ENCODE assay signal across 26 cellular contexts in genomic region chr6:95496769-95497426, GRCh38.
"Had no signal": no experiment of that assay in that cellular context is flagged by ENCODE, and none has a peak within 500 bp of the region (broad histone marks: within the 10 kb centered on the region; RNA-seq: fewer than 3 reads in every experiment).

No MANE protein-coding gene starts in this region.

- H3K9ac ChIP-seq: neural progenitor cell had no signal

- H3K27ac Mint-ChIP-seq: naive B cell; natural killer cell; nephron progenitor cell; neural progenitor cell; progenitor cell of endocrine pancreas; stimulated activated naive B cell treated with anti-CD40 and anti-IgM and Interleukin-4, amounts not matched to agents 10 μg/mL and 1 μg/mL and 100 μg/mL, for 72 hours; stimulated activated naive CD8-positive, alpha-beta T cell treated with anti-CD3 and anti-CD28 coated beads, Interleukin-15, Interleukin-2, amounts not matched to agents 100 ng/mL and 50 ng/mL, for 24 hours; type B pancreatic cell had no signal

- H3K36me3 ChIP-seq: left lung, lower lobe of right lung, neural progenitor cell, ovary, right atrium auricular region, tibial nerve, vagina had no signal

- H3K27ac ChIP-seq: left lung, lower lobe of right lung, neural progenitor cell, ovary, right atrium auricular region, skin epidermis, tibial nerve, vagina had no signal

- H3K4me1 Mint-ChIP-seq: naive B cell; natural killer cell; stimulated activated naive B cell treated with anti-CD40 and anti-IgM and Interleukin-4, amounts not matched to agents 10 μg/mL and 1 μg/mL and 100 μg/mL, for 72 hours had no signal

- H3K4me1 ChIP-seq: left lung, lower lobe of right lung, neural progenitor cell, right atrium auricular region, tibial nerve, vagina had no signal

- H3K4me3 Mint-ChIP-seq: naive B cell; natural killer cell; nephron progenitor cell; neural progenitor cell; stimulated activated naive B cell treated with anti-CD40 and anti-IgM and Interleukin-4, amounts not matched to agents 10 μg/mL and 1 μg/mL and 100 μg/mL, for 72 hours; stimulated activated naive CD8-positive, alpha-beta T cell treated with anti-CD3 and anti-CD28 coated beads, Interleukin-15, Interleukin-2, amounts not matched to agents 100 ng/mL and 50 ng/mL, for 24 hours; type B pancreatic cell had no signal

- H3K9me3 ChIP-seq: lower lobe of right lung, vagina had no signal

- H3K27me3 ChIP-seq: left lung, neural progenitor cell, ovary, right atrium auricular region, tibial nerve, vagina had no signal

- ATAC-seq: left colon; left lung; lower lobe of right lung; natural killer cell; sciatic nerve; stimulated activated naive B cell treated with anti-CD40 and anti-IgM and Interleukin-4, amounts not matched to agents 10 μg/mL and 1 μg/mL and 100 μg/mL, for 72 hours had no signal

- FAIRE-seq: keratinocyte had no signal

- H3K9me3 Mint-ChIP-seq: type B pancreatic cell had no signal

- H3K4me3 ChIP-seq: left lung, lower lobe of right lung, neural progenitor cell, ovary, right atrium auricular region, skin epidermis, tibial nerve, vagina had no signal

- DNase-seq: hippocampal formation; left colon; lower lobe of right lung; mammary epithelial cell; mesenchymal stem cell; naive B cell; natural killer cell; nephron progenitor cell; ovary; stimulated activated CD4-positive, alpha-beta T cell treated with anti-CD3 and anti-CD28 coated beads, Interleukin-12 subunit alpha, Interleukin-12 subunit beta, amount 100 ng/mL, for 4 hours; stimulated activated CD4-positive, alpha-beta T cell treated with anti-CD3 and anti-CD28 coated beads, Interleukin-15, amount 100 ng/mL, for 24 hours; stimulated activated CD4-positive, alpha-beta T cell treated with anti-CD3 and anti-CD28 coated beads, Interleukin-2, amount 100 ng/mL, for 24 hours; stimulated activated CD4-positive, alpha-beta T cell treated with anti-CD3 and anti-CD28 coated beads, Interleukin-4, amount 100 ng/mL, for 1 hour; stimulated activated naive B cell treated with anti-CD40 and anti-IgM and Interleukin-4, amounts not matched to agents 10 μg/mL and 1 μg/mL and 100 μg/mL, for 72 hours; substantia nigra had no signal

- H3K27me3 Mint-ChIP-seq: naive B cell; progenitor cell of endocrine pancreas; stimulated activated naive B cell treated with anti-CD40 and anti-IgM and Interleukin-4, amounts not matched to agents 10 μg/mL and 1 μg/mL and 100 μg/mL, for 72 hours; stimulated activated naive CD8-positive, alpha-beta T cell treated with anti-CD3 and anti-CD28 coated beads, Interleukin-15, Interleukin-2, amounts not matched to agents 100 ng/mL and 50 ng/mL, for 24 hours; type B pancreatic cell had no signal
